Comparison of ENCODE assay signal across 22 cellular contexts in genomic region chr15:100866386-100867330, GRCh38. TPM values are rescaled to one million over a fixed set of nuclear protein-coding genes. Genes with fewer than 3 reads are reported as not detected.
DNase-seq lines count a peak whose midpoint lies in the region; ATAC-seq, FAIRE-seq and TF ChIP-seq lines count a peak whose summit lies in the region.
"Had no signal": no experiment of that assay in that cellular context is flagged by ENCODE, and none has a peak within 500 bp of the region (broad histone marks: within the 10 kb centered on the region; RNA-seq: fewer than 3 reads in every experiment).

No MANE protein-coding gene starts in this region.

- ATAC-seq in HepG2 = peak; percentile 63; the same call in 2 of the 3 replicates
- ATAC-seq in right lobe of liver = no peak
- ATAC-seq in K562 = peak; percentile 72
- ATAC-seq in HG03280 (IDR thresholded peaks at IDR 0.05; ENCODE audit: unreplicated experiment) = no peak

- H3K4me1 Mint-ChIP-seq in T-helper 2 cell treated with Interferon-gamma antibody and Interleukin-4, amounts not matched to agents 5 μg/mL and 100 μg/mL, for 36 hours (ENCODE audit: low read depth) = no peaks in the 10 kb centered on the region
- H3K4me1 Mint-ChIP-seq: CD8-positive, alpha-beta memory T cell had no signal

- no peak overlapping the region for H3K27ac Mint-ChIP-seq in T-helper 2 cell treated with Interferon-gamma antibody and Interleukin-4, amounts not matched to agents 5 μg/mL and 100 μg/mL, for 36 hours

- intact Hi-C loops in HepG2 (cut with micrococcal nuclease; ENCODE audit: unreplicated experiment) = no loop called here
- intact Hi-C loops in right lobe of liver (cut with DNase I) = loop anchor here in 1 of 2 donors (5.0 kb wide), 1 partner anchor 234 kb away; no protein-coding TSS in a partner anchor
- intact Hi-C loops in K562 (cut with micrococcal nuclease) = no loop called here

- H3K9ac ChIP-seq in HepG2 (ENCODE audit: insufficient read depth, low read depth, low read length) (no peak overlapping the region), K562 (ENCODE audit: insufficient read depth in 1 of 2, low read depth in 2 of 2, low read length in 2 of 2) (no peak overlapping the region)

- H3K9me3 ChIP-seq in HepG2 (ENCODE audit: low read length) = peaks cover 13% of the 10 kb centered on the region
- H3K9me3 ChIP-seq in right lobe of liver = no peaks in the 10 kb centered on the region
- no peaks in the 10 kb centered on the region for H3K9me3 ChIP-seq in K562 (replicated peaks; ENCODE audit: control insufficient read depth, insufficient read depth, low read depth, low read length)
- H3K9me3 ChIP-seq in osteoblast (ENCODE audit: low read depth, low read length) = no peaks in the 10 kb centered on the region

- H3K9me1 ChIP-seq in K562 (ENCODE audit: control insufficient read depth, insufficient read depth, low read length) = no peaks in the 10 kb centered on the region

- H3K4me3 Mint-ChIP-seq in T-helper 2 cell treated with Interferon-gamma antibody and Interleukin-4, amounts not matched to agents 5 μg/mL and 100 μg/mL, for 36 hours = no peak overlapping the region
- H3K4me3 Mint-ChIP-seq: CD8-positive, alpha-beta memory T cell had no signal

- H3K27ac ChIP-seq in HepG2 (ENCODE audit: extremely low read length, insufficient read depth, low read length) (no peak overlapping the region), right lobe of liver (no peak overlapping the region), K562 (ENCODE audit: extremely low read depth, low read depth, low read length) (no peak overlapping the region), osteoblast (ENCODE audit: low read depth, low read length) (no peak overlapping the region)

- in situ Hi-C loops in HepG2 (cut with HindIII; ENCODE audit: extremely low pct_ligation_motif_present, low pct_unique_long_range_greater_than_20kb) = no loop called here
- in situ Hi-C loops in K562 (cut with MboI) = no loop called here

- H3K36me3 Mint-ChIP-seq in T-helper 2 cell treated with Interferon-gamma antibody and Interleukin-4, amounts not matched to agents 5 μg/mL and 100 μg/mL, for 36 hours (ENCODE audit: low read depth) = no peaks in the 10 kb centered on the region
- H3K36me3 Mint-ChIP-seq: CD8-positive, alpha-beta memory T cell had no signal

- POLR2A ChIA-PET in HepG2 (lab: Yijun Ruan, JAX) (no interaction called here), K562 (lab: Yijun Ruan, JAX) (interaction anchor here (1.6 kb wide), 1 partner anchor 9 kb away, joined by 5 read pairs; no protein-coding TSS in a partner anchor)

- TF ChIP-seq EP300 in HepG2 (IDR thresholded peaks at IDR 0.05; ENCODE audit: low read depth in 2 of 2, low read length in 2 of 2) = no peak
- TF ChIP-seq EP300 in HepG2 (CRISPR knock-in tag; IDR thresholded peaks at IDR 0.05; ENCODE audit: borderline replicate concordance) = no peak
- TF ChIP-seq EP300 in K562 (IDR thresholded peaks at IDR 0.05; ENCODE audit: low read length) = no peak

- H3K4me2 ChIP-seq in HepG2 (ENCODE audit: low read depth, low read length) (no peak overlapping the region), K562 (ENCODE audit: insufficient read depth, low read length) (no peak overlapping the region), osteoblast (ENCODE audit: insufficient read depth, low read length) (no peak overlapping the region)

- H3K27me3 ChIP-seq in HepG2 (ENCODE audit: control insufficient read depth in 1 of 2, insufficient read depth in 2 of 2, low read length in 2 of 2) = peaks cover 3 to 36% of the 10 kb centered on the region in 2 experiments; a peak in 3 of 5 replicates
- H3K27me3 ChIP-seq in right lobe of liver = no peaks in the 10 kb centered on the region
- peaks cover 9 to 32% of the 10 kb centered on the region in 2 experiments; a peak in 3 of 5 replicates for H3K27me3 ChIP-seq in K562 (ENCODE audit: control insufficient read depth in 2 of 2, insufficient read depth in 2 of 2, low read length in 2 of 2)
- H3K27me3 ChIP-seq in osteoblast (ENCODE audit: insufficient read depth, low read length) = no peaks in the 10 kb centered on the region

- WGBS in HepG2 (ENCODE audit: low lambda C conversion rate) = 28% methylated on average over 8 of the region's 12 CpGs
- 73% methylated on average over 3 of the region's 12 CpGs for WGBS in right lobe of liver (ENCODE audit: insufficient coverage, low coverage, low lambda C conversion rate, missing lambda C conversion rate)
- 3% methylated on average over 12 of the region's 12 CpGs for WGBS in K562 (ENCODE audit: insufficient coverage, low coverage, missing lambda C conversion rate)

- TF ChIP-seq RAD21 in HepG2 (CRISPR knock-in tag; IDR thresholded peaks at IDR 0.05) = no peak
- TF ChIP-seq RAD21 in K562 (CRISPR knock-in tag; conservative IDR thresholded peaks at IDR 0.05 in 1 of 2, IDR thresholded peaks at IDR 0.05 in 1 of 2) = no peak

- FAIRE-seq in HepG2 (lab: Jason Lieb, UNC) (no peak), K562 (lab: Jason Lieb, UNC) (no peak)
- FAIRE-seq: G401.6, GM18507, RCC 7860 had no signal

- H3K4me1 ChIP-seq in HepG2 (ENCODE audit: insufficient read depth, low read length) = no peaks in the 10 kb centered on the region
- H3K4me1 ChIP-seq in right lobe of liver = no peaks in the 10 kb centered on the region
- no peaks in the 10 kb centered on the region; a peak in 1 of 5 replicates for H3K4me1 ChIP-seq in K562 (replicated peaks in 1 of 2; ENCODE audit: control insufficient read depth in 2 of 2, insufficient read depth in 2 of 2, low read length in 2 of 2)
- peaks cover 14% of the 10 kb centered on the region for H3K4me1 ChIP-seq in osteoblast (ENCODE audit: insufficient read depth, low read length)

- H3K4me3 ChIP-seq in HepG2 (replicated peaks in 1 of 3; ENCODE audit: insufficient read depth in 1 of 3, low read depth in 2 of 3, low read length in 3 of 3) (no peak overlapping the region), right lobe of liver (no peak overlapping the region), K562 (no peak overlapping the region), osteoblast (ENCODE audit: insufficient read depth, low read length) (no peak overlapping the region)

- H4K20me1 ChIP-seq in HepG2 (ENCODE audit: insufficient read depth, low read length) (no peaks in the 10 kb centered on the region), K562 (replicated peaks; ENCODE audit: control insufficient read depth, insufficient read depth, low read length) (no peaks in the 10 kb centered on the region), osteoblast (ENCODE audit: insufficient read depth, low read length) (no peaks in the 10 kb centered on the region)

- H3K27me3 Mint-ChIP-seq in T-helper 2 cell treated with Interferon-gamma antibody and Interleukin-4, amounts not matched to agents 5 μg/mL and 100 μg/mL, for 36 hours (ENCODE audit: low read depth) = peaks cover 17% of the 10 kb centered on the region

- no peaks in the 10 kb centered on the region for H3K9me3 Mint-ChIP-seq in T-helper 2 cell treated with Interferon-gamma antibody and Interleukin-4, amounts not matched to agents 5 μg/mL and 100 μg/mL, for 36 hours
- H3K9me3 Mint-ChIP-seq: CD8-positive, alpha-beta memory T cell had no signal

- CTCF ChIA-PET in HepG2 (lab: Yijun Ruan, JAX; ENCODE audit: low intra/inter-chr PET ratio, low total read pairs) (no interaction called here), K562 (lab: Yijun Ruan, JAX; ENCODE audit: low intra/inter-chr PET ratio) (no interaction called here)

- DNase-seq in HepG2 (ENCODE audit: low spot score) = no peak
- no peak for DNase-seq in right lobe of liver
- peak; percentile 5 to 26 (median 22) for DNase-seq in K562 (ENCODE audit: extremely low read depth in 1 of 4, low spot score in 3 of 4)
- DNase-seq in osteoblast (ENCODE audit: insufficient read length, low spot score, missing footprints) = peak; percentile 68
- no peak for DNase-seq in T-helper 2 cell treated with Interferon-gamma antibody and Interleukin-4, amounts not matched to agents 5 μg/mL and 100 μg/mL, for 36 hours (ENCODE audit: low spot score)
- DNase-seq in NCI-H2171 (lab: John Stamatoyannopoulos, UW) = no peak
- DNase-seq: 8988T; AML-193; C1 segment of cervical spinal cord; CD8-positive, alpha-beta memory T cell; KBM-7; NCI-H1105; NCI-H2029 treated with DMSO at 0.1 percent for 48 hours; NCI-H2171 treated with DMSO at 0.1 percent for 48 hours; NCI-H524 treated with DMSO at 0.1 percent for 48 hours; NCI-H82; Right ventricle myocardium superior had no signal

- no peaks in the 10 kb centered on the region for H3K79me2 ChIP-seq in HepG2 (ENCODE audit: insufficient read depth, low read length)
- no peaks in the 10 kb centered on the region for H3K79me2 ChIP-seq in K562 (ENCODE audit: control insufficient read depth, insufficient read depth, low read length)
- no peaks in the 10 kb centered on the region for H3K79me2 ChIP-seq in osteoblast (ENCODE audit: insufficient read depth, low read length)

- no peak for TF ChIP-seq CTCF in HepG2 (CRISPR knock-in tag; IDR thresholded peaks at IDR 0.05)
- TF ChIP-seq CTCF in right lobe of liver (IDR thresholded peaks at IDR 0.05) = no peak
- TF ChIP-seq CTCF in K562 (IDR thresholded peaks at IDR 0.05 in 2 of 3, conservative IDR thresholded peaks at IDR 0.05 in 1 of 3; ENCODE audit: insufficient read depth in 2 of 3, low read depth in 1 of 3, low read length in 3 of 3) = peak in 1 of 3 experiments; percentile 8; a peak in 1 of 6 replicates
- no peak for TF ChIP-seq CTCF in osteoblast (IDR thresholded peaks at IDR 0.05; ENCODE audit: extremely low read depth, low read depth, low read length)

- H3K36me3 ChIP-seq in HepG2 (replicated peaks in 1 of 2; ENCODE audit: control insufficient read depth in 1 of 2, insufficient read depth in 2 of 2, low read length in 2 of 2) (no peaks in the 10 kb centered on the region), right lobe of liver (no peaks in the 10 kb centered on the region), K562 (ENCODE audit: control insufficient read depth, insufficient read depth, low read length) (no peaks in the 10 kb centered on the region), osteoblast (ENCODE audit: insufficient read depth, low read length) (no peaks in the 10 kb centered on the region)

- TF ChIP-seq POLR2A in HepG2 (IDR thresholded peaks at IDR 0.05; ENCODE audit: insufficient read depth in 1 of 2, low read depth in 2 of 2, low read length in 2 of 2) = no peak
- no peak for TF ChIP-seq POLR2A in right lobe of liver (IDR thresholded peaks at IDR 0.05)
- no peak for TF ChIP-seq POLR2A in K562 (conservative IDR thresholded peaks at IDR 0.05)

- BruUV-seq in HepG2 (replicated peaks; lab: Mats Ljungman, UMichigan) (no TSS peak), K562 (replicated peaks; lab: Mats Ljungman, UMichigan) (no TSS peak)

- H2AFZ ChIP-seq in HepG2 (ENCODE audit: low read length) (no peak overlapping the region), K562 (ENCODE audit: low read depth, low read length) (no peak overlapping the region), osteoblast (ENCODE audit: low read length) (no peak overlapping the region)

RNA-seq across cellular contexts. Expression of gene ALDH1A3, which starts 13.0 kb away (rescaled TPM):
- not detected in 2 replicates for total RNA-seq in HepG2 (2016; rRNA removed; fragmentation: Illumina TruSeq; extraction: Trizol)
- total RNA-seq in HepG2 (2016; cell fraction: cytosol; rRNA removed; fragmentation: Illumina TruSeq; extraction: Trizol; ENCODE audit: low read depth) = not detected in 2 replicates
- total RNA-seq in HepG2 (2016; cell fraction: insoluble cytoplasmic fraction; rRNA removed; fragmentation: Illumina TruSeq; extraction: Trizol) = not detected in 2 replicates
- total RNA-seq in HepG2 (2016; cell fraction: membrane; rRNA removed; fragmentation: Illumina TruSeq; extraction: Trizol) = not detected in 2 replicates
- total RNA-seq in HepG2 (2016; cell fraction: nucleus; rRNA removed; fragmentation: Illumina TruSeq; extraction: Trizol) = not detected in 2 replicates
- 0.03 TPM in 1 of 2 replicates, not detected in the other for polyA plus RNA-seq in HepG2 (2011; rRNA removed)
- not detected in 2 replicates for polyA plus RNA-seq in HepG2 (2011; cell fraction: cytosol; rRNA removed)
- not detected in 2 replicates for polyA plus RNA-seq in HepG2 (2011; cell fraction: nucleus; rRNA removed)
- polyA plus RNA-seq in HepG2 (2012) = not detected in 2 replicates
- polyA plus RNA-seq in HepG2 (2016; cell fraction: cytosol; fragmentation: Illumina TruSeq; extraction: Trizol; ENCODE audit: low read depth) = not detected in 2 replicates
- not detected in 2 replicates for polyA plus RNA-seq in HepG2 (2016; cell fraction: insoluble cytoplasmic fraction; fragmentation: Illumina TruSeq; extraction: Trizol; ENCODE audit: low read depth)
- polyA plus RNA-seq in HepG2 (2016; cell fraction: membrane; fragmentation: Illumina TruSeq; extraction: Trizol; ENCODE audit: low read depth) = not detected in 2 replicates
- polyA plus RNA-seq in HepG2 (2016; cell fraction: nucleus; fragmentation: Illumina TruSeq; extraction: Trizol; ENCODE audit: insufficient read depth, low read depth) = not detected in 2 replicates
- polyA minus RNA-seq in HepG2 (2011; rRNA and poly(A)+ RNA removed; ENCODE audit: low replicate concordance) = 3.3 TPM in 1 of 2 replicates, not detected in the other
- polyA minus RNA-seq in HepG2 (2011; cell fraction: cytosol; rRNA and poly(A)+ RNA removed) = not detected in 2 replicates
- polyA minus RNA-seq in HepG2 (2011; cell fraction: nucleus; rRNA and poly(A)+ RNA removed) = not detected in 2 replicates
- total RNA-seq in right lobe of liver = 1 to 10 TPM; 1.6 to 7.8 (median 4.2) TPM
- not detected in 2 replicates for total RNA-seq in K562 (2011; cell fraction: chromatin; rRNA removed; ENCODE audit: low replicate concordance)
- total RNA-seq in K562 (2011; cell fraction: nucleolus; rRNA removed) = not detected in 2 replicates
- not detected in 2 replicates for total RNA-seq in K562 (2011; cell fraction: nucleoplasm; rRNA removed)
- total RNA-seq in K562 (2014; rRNA removed) = not detected in 2 replicates
- total RNA-seq in K562 (2014; rRNA removed; fragmentation: Illumina TruSeq; extraction: Trizol) = not detected in 2 replicates
- not detected in 2 replicates for total RNA-seq in K562 (2015; rRNA removed; fragmentation: Illumina TruSeq; extraction: Trizol)
- total RNA-seq in K562 (2021) = 0.38 and 0.40 TPM in 2 replicates
- polyA plus RNA-seq in K562 (2011; rRNA removed) = not detected in 2 replicates
- not detected in 2 replicates for polyA plus RNA-seq in K562 (2011; cell fraction: cytosol; rRNA removed)
- polyA plus RNA-seq in K562 (2011; cell fraction: nucleus; rRNA removed) = not detected in 2 replicates
- polyA plus RNA-seq in K562 (2012) = not detected in 2 replicates
- polyA plus RNA-seq in K562 (2014; fragmentation: Illumina TruSeq; extraction: Trizol) = not detected in 2 replicates
- polyA plus RNA-seq in K562 (2014; fragmentation: Nextera tagmentation; extraction: Ambion mirVana) = not detected
- polyA plus RNA-seq in K562 (2014; rRNA removed) = not detected in 2 replicates
- polyA minus RNA-seq in K562 (2011; rRNA and poly(A)+ RNA removed) = not detected in 2 replicates
- polyA minus RNA-seq in K562 (2011; cell fraction: cytosol; rRNA and poly(A)+ RNA removed) = not detected in 2 replicates
- not detected in 2 replicates for polyA minus RNA-seq in K562 (2011; cell fraction: nucleus; rRNA and poly(A)+ RNA removed)
- 54.6 and 61.6 TPM in 2 replicates for total RNA-seq in osteoblast
- total RNA-seq: CD8-positive, alpha-beta memory T cell; OCI-LY7 had no signal
- polyA plus RNA-seq: CD8-positive, alpha-beta memory T cell had no signal

RNA-seq across cellular contexts. Expression of gene LRRK1, which starts 52.5 kb away (rescaled TPM):
- total RNA-seq in HepG2 (2016; rRNA removed; fragmentation: Illumina TruSeq; extraction: Trizol) = 0.07 and 0.13 TPM in 2 replicates
- 0.26 and 0.30 TPM in 2 replicates for total RNA-seq in HepG2 (2016; cell fraction: cytosol; rRNA removed; fragmentation: Illumina TruSeq; extraction: Trizol; ENCODE audit: low read depth)
- 0.09 and 0.12 TPM in 2 replicates for total RNA-seq in HepG2 (2016; cell fraction: insoluble cytoplasmic fraction; rRNA removed; fragmentation: Illumina TruSeq; extraction: Trizol)
- total RNA-seq in HepG2 (2016; cell fraction: membrane; rRNA removed; fragmentation: Illumina TruSeq; extraction: Trizol) = 0.31 and 0.37 TPM in 2 replicates
- total RNA-seq in HepG2 (2016; cell fraction: nucleus; rRNA removed; fragmentation: Illumina TruSeq; extraction: Trizol) = 0.22 and 0.28 TPM in 2 replicates
- 0.71 and 1.2 TPM in 2 replicates for polyA plus RNA-seq in HepG2 (2011; rRNA removed)
- polyA plus RNA-seq in HepG2 (2011; cell fraction: cytosol; rRNA removed) = 0.46 and 0.68 TPM in 2 replicates
- 1.00 and 1.5 TPM in 2 replicates for polyA plus RNA-seq in HepG2 (2011; cell fraction: nucleus; rRNA removed)
- 0.38 and 0.51 TPM in 2 replicates for polyA plus RNA-seq in HepG2 (2012)
- 0.01 TPM in 1 of 2 replicates, not detected in the other for polyA plus RNA-seq in HepG2 (2016; cell fraction: cytosol; fragmentation: Illumina TruSeq; extraction: Trizol; ENCODE audit: low read depth)
- not detected in 2 replicates for polyA plus RNA-seq in HepG2 (2016; cell fraction: insoluble cytoplasmic fraction; fragmentation: Illumina TruSeq; extraction: Trizol; ENCODE audit: low read depth)
- 0.02 TPM in 1 of 2 replicates, not detected in the other for polyA plus RNA-seq in HepG2 (2016; cell fraction: membrane; fragmentation: Illumina TruSeq; extraction: Trizol; ENCODE audit: low read depth)
- 0.04 TPM in 1 of 2 replicates, not detected in the other for polyA plus RNA-seq in HepG2 (2016; cell fraction: nucleus; fragmentation: Illumina TruSeq; extraction: Trizol; ENCODE audit: insufficient read depth, low read depth)
- polyA minus RNA-seq in HepG2 (2011; rRNA and poly(A)+ RNA removed; ENCODE audit: low replicate concordance) = 2.8 and 25.2 TPM in 2 replicates
- polyA minus RNA-seq in HepG2 (2011; cell fraction: cytosol; rRNA and poly(A)+ RNA removed) = 0.89 and 1.2 TPM in 2 replicates
- polyA minus RNA-seq in HepG2 (2011; cell fraction: nucleus; rRNA and poly(A)+ RNA removed) = 0.75 and 2.2 TPM in 2 replicates
- total RNA-seq in right lobe of liver = 1 to 10 TPM in 5 of 6 experiments, under 1 TPM in 1; 0.93 to 3.6 (median 2.5) TPM
- total RNA-seq in K562 (2011; cell fraction: chromatin; rRNA removed; ENCODE audit: low replicate concordance) = 0.28 and 1.9 TPM in 2 replicates
- 1.2 and 1.4 TPM in 2 replicates for total RNA-seq in K562 (2011; cell fraction: nucleolus; rRNA removed)
- total RNA-seq in K562 (2011; cell fraction: nucleoplasm; rRNA removed) = 0.23 and 0.44 TPM in 2 replicates
- 0.16 and 1.5 TPM in 2 replicates for total RNA-seq in K562 (2014; rRNA removed)
- total RNA-seq in K562 (2014; rRNA removed; fragmentation: Illumina TruSeq; extraction: Trizol) = 0.03 and 0.11 TPM in 2 replicates
- total RNA-seq in K562 (2015; rRNA removed; fragmentation: Illumina TruSeq; extraction: Trizol) = 0.04 and 0.11 TPM in 2 replicates
- total RNA-seq in K562 (2021) = 0.25 and 0.49 TPM in 2 replicates
- polyA plus RNA-seq in K562 (2011; rRNA removed) = 0.24 and 0.34 TPM in 2 replicates
- 0.40 and 0.55 TPM in 2 replicates for polyA plus RNA-seq in K562 (2011; cell fraction: cytosol; rRNA removed)
- 0.47 and 1.5 TPM in 2 replicates for polyA plus RNA-seq in K562 (2011; cell fraction: nucleus; rRNA removed)
- 0.20 and 0.43 TPM in 2 replicates for polyA plus RNA-seq in K562 (2012)
- 0.06 and 0.09 TPM in 2 replicates for polyA plus RNA-seq in K562 (2014; fragmentation: Illumina TruSeq; extraction: Trizol)
- under 1 TPM; 0.01 to 0.03 TPM for polyA plus RNA-seq in K562 (2014; fragmentation: Nextera tagmentation; extraction: Ambion mirVana)
- 0.20 and 0.27 TPM in 2 replicates for polyA plus RNA-seq in K562 (2014; rRNA removed)
- 0.07 and 0.27 TPM in 2 replicates for polyA minus RNA-seq in K562 (2011; rRNA and poly(A)+ RNA removed)
- 0.82 TPM in 1 of 2 replicates, not detected in the other for polyA minus RNA-seq in K562 (2011; cell fraction: cytosol; rRNA and poly(A)+ RNA removed)
- 0.27 and 2.0 TPM in 2 replicates for polyA minus RNA-seq in K562 (2011; cell fraction: nucleus; rRNA and poly(A)+ RNA removed)
- 14.1 and 15.2 TPM in 2 replicates for total RNA-seq in osteoblast
- polyA plus RNA-seq: CD8-positive, alpha-beta memory T cell had no signal

Comparison
In these comparisons a context has a peak if more than half of its experiments do, and no peak if none do; other contexts are left out.
1. ATAC-seq: peak in HepG2 (single experiment) and K562 (single experiment); none in right lobe of liver (0 of 4) and HG03280 (single experiment).
2. DNase-seq: peak in K562 (4 of 4) and osteoblast (single experiment); none in HepG2 (single experiment), right lobe of liver (0 of 3), T-helper 2 cell treated with Interferon-gamma antibody and Interleukin-4, amounts not matched to agents 5 μg/mL and 100 μg/mL, for 36 hours (single experiment) and NCI-H2171 (single experiment).
3. Of the 241 proteins assayed by ChIP-seq in both HepG2 and K562: peak only in HepG2: none; only in K562: MAFG and NFE2L1; in both: MAFF, MAFK and NFE2; in neither: 235; mixed calls (peak in some experiments, not most) for 1.